ENCODE assay signal across 11 cellular contexts in the genomic region with DNA sequence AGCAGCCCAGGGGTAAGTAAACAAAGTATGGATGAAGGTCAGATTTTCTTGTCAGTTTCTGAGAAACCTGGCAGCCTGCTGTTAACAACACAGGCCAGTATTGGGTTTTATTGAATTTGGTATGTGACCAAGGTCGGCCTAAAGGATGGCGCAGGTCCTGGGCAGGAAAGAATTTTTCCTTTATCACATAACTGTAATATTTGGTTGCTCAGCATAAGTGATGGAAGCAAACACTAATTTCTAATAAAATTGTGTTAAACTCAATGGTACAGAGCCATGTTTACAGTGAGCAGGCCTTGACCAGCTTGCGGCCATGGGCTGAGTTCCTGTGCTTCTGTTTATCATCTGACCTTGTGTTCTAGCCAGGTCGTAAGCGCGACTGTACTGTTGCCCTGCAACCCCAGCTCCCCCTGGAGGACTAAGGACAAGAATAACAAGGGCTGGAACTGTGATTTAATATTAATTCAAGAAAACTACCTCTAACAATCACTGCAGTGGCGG. TPM values are rescaled to one million over a fixed set of nuclear protein-coding genes. Genes with fewer than 3 reads are reported as not detected.
A peak's percentile ranks its signal among the peaks of the same experiment; 100 is the strongest.
DNase-seq lines count a peak whose midpoint lies in the region; ATAC-seq and TF ChIP-seq lines count a peak whose summit lies in the region.
"Had no signal": no experiment of that assay in that cellular context is flagged by ENCODE, and none has a peak within 500 bp of the region (broad histone marks: within the 10 kb centered on the region; RNA-seq: fewer than 3 reads in every experiment).

No MANE protein-coding gene starts in this region.

- no TSS peak for BruUV-seq in PC-3 (replicated peaks; lab: Mats Ljungman, UMichigan)

- H4K20me1 ChIP-seq in PC-3 (ENCODE audit: low read length) = no peaks in the 10 kb centered on the region

- CTCF ChIA-PET in PC-3 (lab: Charles Lee) = interaction anchor here (1.0 kb wide), 1 partner anchor 11 kb away, joined by 5 read pairs; the partner anchor contains the start of genes IFT20 and TNFAIP1

- POLR2A ChIA-PET in PC-3 (lab: Charles Lee; ENCODE audit: unreplicated experiment) = interaction anchor here (1.9 kb wide), 1 partner anchor 11 kb away, joined by 14 read pairs; the partner anchor contains the start of genes IFT20 and TNFAIP1

- no peaks in the 10 kb centered on the region for H3K79me2 ChIP-seq in PC-3 (ENCODE audit: low read length)

- H3K4me3 ChIP-seq in PC-3 (ENCODE audit: low read length) (peak overlapping the region; percentile 36; the same call in 1 of the 2 replicates), esophagus squamous epithelium (no peak overlapping the region)

- H3K27me3 ChIP-seq in PC-3 (ENCODE audit: low read length) = no peaks in the 10 kb centered on the region
- no peaks in the 10 kb centered on the region for H3K27me3 ChIP-seq in esophagus squamous epithelium

- H3K9me3 ChIP-seq in PC-3 (ENCODE audit: low read length) (no peaks in the 10 kb centered on the region), esophagus squamous epithelium (no peaks in the 10 kb centered on the region)

- intact Hi-C loops in PC-3 (cut with micrococcal nuclease) (loop anchor here (1.0 kb wide), 1 partner anchor 11 kb away; the partner anchor contains the start of gene POLDIP2), esophagus squamous epithelium (cut with DNase I) (no loop called here)

- peaks cover 12% of the 10 kb centered on the region for H3K36me3 Mint-ChIP-seq in neural crest cell (ENCODE audit: low read depth)

- H3K36me3 ChIP-seq in PC-3 (ENCODE audit: low read depth, low read length) (peaks cover 16% of the 10 kb centered on the region; the same call in 1 of the 2 replicates), esophagus squamous epithelium (peaks cover 38 to 100% (median 81%) of the 10 kb centered on the region in 3 donors)

- no peak overlapping the region for H3K27ac Mint-ChIP-seq in neural crest cell (ENCODE audit: unreplicated experiment)

- H3K4me2 ChIP-seq in PC-3 (ENCODE audit: low read length) = peak overlapping the region; percentile 74

- no peaks in the 10 kb centered on the region for H3K9me3 Mint-ChIP-seq in neural crest cell

- H3K4me1 ChIP-seq in PC-3 (ENCODE audit: insufficient read depth, low read length) = peaks cover 28% of the 10 kb centered on the region
- H3K4me1 ChIP-seq in esophagus squamous epithelium = peaks cover 5 to 26% (median 13%) of the 10 kb centered on the region in 3 donors

- DNase-seq in GM10266 (ENCODE audit: extremely low spot score) (no peak), PC-3 (no peak), esophagus squamous epithelium (lab: John Stamatoyannopoulos, UW) (no peak), neural crest cell (ENCODE audit: low read depth, low spot score) (no peak), NCI-H1436 (lab: John Stamatoyannopoulos, UW) (no peak), AG08395 (ENCODE audit: low spot score) (no peak), NCI-H1694 (lab: John Stamatoyannopoulos, UW) (no peak)
- no peak for DNase-seq in NK-92 treated with Interleukin-12 subunit alpha and Interleukin-12 subunit beta, amount 100 ng/mL, for 24 hours (lab: John Stamatoyannopoulos, UW)
- DNase-seq: GOT3; stimulated activated CD4-positive, alpha-beta T cell treated with anti-CD3 and anti-CD28 coated beads, Interleukin-2, amount 100 ng/mL, for 48 hours had no signal

- TF ChIP-seq POLR2A in esophagus squamous epithelium (IDR thresholded peaks at IDR 0.05) = no peak

- no peak overlapping the region for H3K9ac ChIP-seq in PC-3 (ENCODE audit: low read length)

- peak; percentile 21 for TF ChIP-seq CTCF in GM10266 (IDR thresholded peaks at IDR 0.05; ENCODE audit: control insufficient read depth, insufficient read depth, low read depth, missing control alignments)
- peak; percentile 37; the same call in 1 of the 2 replicates for TF ChIP-seq CTCF in PC-3 (conservative IDR thresholded peaks at IDR 0.05; ENCODE audit: low read depth, low read length)
- peak in 4 of 6 experiments; percentile 10 to 42 (median 29) for TF ChIP-seq CTCF in esophagus squamous epithelium (IDR thresholded peaks at IDR 0.05)
- TF ChIP-seq CTCF in neural crest cell (conservative IDR thresholded peaks at IDR 0.05) = peak; percentile 43

- H3K9me2 ChIP-seq in PC-3 (replicated peaks; ENCODE audit: low read length) = no peaks in the 10 kb centered on the region

- H3K4me3 Mint-ChIP-seq in neural crest cell = no peak overlapping the region

- no peaks in the 10 kb centered on the region for H3K4me1 Mint-ChIP-seq in neural crest cell

- no peak overlapping the region for H2AFZ ChIP-seq in PC-3 (ENCODE audit: low read length)

- peaks cover 6% of the 10 kb centered on the region for H3F3A ChIP-seq in PC-3 (ENCODE audit: low read length, unreplicated experiment)

- peak overlapping the region; percentile 92 for H3K27ac ChIP-seq in PC-3 (ENCODE audit: low read length)
- H3K27ac ChIP-seq in esophagus squamous epithelium = peak overlapping the region in 3 of 4 donors; percentile 11 to 70 (median 51)

- no peaks in the 10 kb centered on the region for H3K27me3 Mint-ChIP-seq in neural crest cell (ENCODE audit: low read depth)

- WGBS in esophagus squamous epithelium, 2 donors = 49 to 59% methylated on average over 6 to 7 of the region's 7 CpGs

- peak; percentile 57 for ATAC-seq in PC-3

RNA-seq across cellular contexts. Expression of gene POLDIP2, which starts 10.5 kb away (rescaled TPM):
- total RNA-seq in PC-3 (2014; rRNA removed) (136 and 137 TPM in 2 replicates), esophagus squamous epithelium (100 to 1,000 TPM in 1 of 4 donors, 10 to 100 TPM in 3; 66.8 to 102 (median 90.9) TPM), neural crest cell (75.5 and 78.2 TPM in 2 replicates)

RNA-seq across cellular contexts. Expression of gene TNFAIP1, which starts 11.2 kb away (rescaled TPM):
- total RNA-seq in PC-3 (2014; rRNA removed) = 18.8 and 27.5 TPM in 2 replicates
- total RNA-seq in esophagus squamous epithelium = 10 to 100 TPM; 24.6 to 38.5 (median 30.4) TPM
- total RNA-seq in neural crest cell = 38.2 and 38.8 TPM in 2 replicates

RNA-seq across cellular contexts. Expression of gene IFT20, which starts 11.5 kb away (rescaled TPM):
- total RNA-seq in PC-3 (2014; rRNA removed) = 12.9 and 23.1 TPM in 2 replicates
- 10 to 100 TPM in 3 of 4 donors, 1 to 10 TPM in 1; 8.5 to 31.5 (median 17.1) TPM for total RNA-seq in esophagus squamous epithelium
- total RNA-seq in neural crest cell = 14.0 and 15.9 TPM in 2 replicates

RNA-seq across cellular contexts. Expression of gene SEBOX, which starts 18.2 kb away (rescaled TPM):
- total RNA-seq in PC-3 (2014; rRNA removed) (not detected in 2 replicates), esophagus squamous epithelium (not detected), neural crest cell (not detected in 2 replicates)
- total RNA-seq: T-helper 2 cell treated with Interferon-gamma antibody and Interleukin-4, amounts not matched to agents 100 ng/mL and 5 ng/mL, for 36 hours had no signal

RNA-seq across cellular contexts. Expression of gene VTN, which starts 23.3 kb away (rescaled TPM):
- not detected in 2 replicates for total RNA-seq in PC-3 (2014; rRNA removed)
- under 1 TPM in 1 of 4 donors, not detected in 3; 0.19 TPM for total RNA-seq in esophagus squamous epithelium
- total RNA-seq in neural crest cell = 0.40 and 0.68 TPM in 2 replicates
